In the genomic region with DNA sequence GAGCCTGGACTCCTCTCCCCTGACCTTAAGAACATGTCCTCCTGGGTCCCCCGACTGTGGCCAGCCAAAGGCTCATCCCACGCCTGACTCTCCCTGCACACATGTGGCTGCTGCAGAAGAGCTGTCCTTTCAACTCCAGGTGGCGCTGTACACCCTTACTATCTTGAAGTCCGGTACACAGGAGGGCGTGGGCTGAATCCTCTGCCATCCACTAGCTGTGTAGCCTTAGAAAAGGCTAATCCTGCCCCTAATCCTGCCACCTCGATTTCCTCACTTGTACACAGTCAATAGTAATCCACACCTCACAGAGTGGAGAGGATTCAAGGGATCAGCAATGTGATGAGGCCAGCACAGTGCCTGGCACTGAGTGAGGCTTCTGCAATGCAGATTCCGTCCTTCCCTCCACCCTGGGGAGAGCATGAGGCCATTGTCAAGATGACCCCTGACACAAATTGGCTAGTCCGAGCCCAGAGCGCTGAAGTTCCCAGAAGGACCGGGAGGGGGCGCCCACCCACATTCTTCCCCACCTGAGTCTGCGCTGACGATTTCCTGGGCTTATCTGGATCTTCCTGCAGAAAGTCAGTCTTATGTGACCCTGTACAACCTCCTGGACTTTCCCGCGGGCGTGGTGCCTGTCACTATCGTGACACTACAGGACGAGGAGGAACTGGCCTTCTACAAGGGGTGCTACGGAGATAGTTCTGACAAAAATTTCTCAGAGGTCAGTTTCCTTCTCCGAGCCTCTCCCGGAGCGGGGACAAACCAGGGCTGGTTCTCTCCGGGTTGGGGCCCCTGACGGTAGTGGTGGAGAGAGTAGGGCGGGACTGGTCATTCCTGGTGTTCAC, we compare ENCODE assay signal across 1 cellular context.
A peak's percentile ranks its signal among the peaks of the same experiment; 100 is the strongest.
TF ChIP-seq lines count a peak whose summit lies in the region.

No MANE protein-coding gene starts in this region.

TF ChIP-seq in K562, 482 proteins besides CTCF, POLR2A, EP300 and RAD21 (continued from another document):
- TF ChIP-seq ARID3A (IDR thresholded peaks at IDR 0.05; ENCODE audit: borderline replicate concordance, low read depth, low read length) (no peak), TRIM28 (IDR thresholded peaks at IDR 0.05) (peak; percentile 93), ZEB2 (IDR thresholded peaks at IDR 0.05) (peak; percentile 87)
- TF ChIP-seq, protein P1, sequence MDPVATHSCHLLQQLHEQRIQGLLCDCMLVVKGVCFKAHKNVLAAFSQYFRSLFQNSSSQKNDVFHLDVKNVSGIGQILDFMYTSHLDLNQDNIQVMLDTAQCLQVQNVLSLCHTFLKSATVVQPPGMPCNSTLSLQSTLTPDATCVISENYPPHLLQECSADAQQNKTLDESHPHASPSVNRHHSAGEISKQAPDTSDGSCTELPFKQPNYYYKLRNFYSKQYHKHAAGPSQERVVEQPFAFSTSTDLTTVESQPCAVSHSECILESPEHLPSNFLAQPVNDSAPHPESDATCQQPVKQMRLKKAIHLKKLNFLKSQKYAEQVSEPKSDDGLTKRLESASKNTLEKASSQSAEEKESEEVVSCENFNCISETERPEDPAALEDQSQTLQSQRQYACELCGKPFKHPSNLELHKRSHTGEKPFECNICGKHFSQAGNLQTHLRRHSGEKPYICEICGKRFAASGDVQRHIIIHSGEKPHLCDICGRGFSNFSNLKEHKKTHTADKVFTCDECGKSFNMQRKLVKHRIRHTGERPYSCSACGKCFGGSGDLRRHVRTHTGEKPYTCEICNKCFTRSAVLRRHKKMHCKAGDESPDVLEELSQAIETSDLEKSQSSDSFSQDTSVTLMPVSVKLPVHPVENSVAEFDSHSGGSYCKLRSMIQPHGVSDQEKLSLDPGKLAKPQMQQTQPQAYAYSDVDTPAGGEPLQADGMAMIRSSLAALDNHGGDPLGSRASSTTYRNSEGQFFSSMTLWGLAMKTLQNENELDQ (CRISPR knock-in tag; IDR thresholded peaks at IDR 0.05; ENCODE audit: borderline replicate concordance): no peak
